In the genomic region with DNA sequence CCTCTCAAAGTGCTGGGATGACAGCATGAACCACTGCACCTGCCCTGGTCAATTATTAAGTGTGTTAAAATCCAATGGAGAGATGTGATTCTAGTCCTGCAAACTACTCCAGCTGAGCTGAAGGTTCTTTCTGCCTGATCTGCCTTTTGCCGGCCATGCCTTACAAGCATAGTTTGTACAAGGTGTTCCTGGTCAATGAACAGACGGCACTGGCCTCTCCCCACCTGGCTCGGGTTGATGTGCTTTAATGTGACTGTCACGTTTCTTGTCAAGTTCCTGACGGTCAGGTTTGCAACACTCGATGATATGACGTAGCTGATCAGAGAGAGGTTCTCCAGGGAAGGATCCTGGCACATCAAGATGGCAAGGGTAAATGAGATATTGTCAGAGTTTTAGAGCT, we compare ENCODE assay signal across 17 cellular contexts. TPM values are rescaled to one million over a fixed set of nuclear protein-coding genes. Genes with fewer than 3 reads are reported as not detected.
DNase-seq lines count a peak whose midpoint lies in the region; ATAC-seq and TF ChIP-seq lines count a peak whose summit lies in the region.
"Had no signal": no experiment of that assay in that cellular context is flagged by ENCODE, and none has a peak within 500 bp of the region (broad histone marks: within the 10 kb centered on the region; RNA-seq: fewer than 3 reads in every experiment).

No MANE protein-coding gene starts in this region.

- H3K27ac ChIP-seq in VCaP, result peak overlapping the region; percentile 50
- H3K27ac ChIP-seq: BLaER1, C4-2B had no signal

- H3K9me3 Mint-ChIP-seq in nephron progenitor cell (peaks cover 24% of the 10 kb centered on the region), type B pancreatic cell (no peaks in the 10 kb centered on the region), endothelial cell (ENCODE audit: unreplicated experiment) (no peaks in the 10 kb centered on the region)
- H3K9me3 Mint-ChIP-seq: CD8-positive, alpha-beta T cell; GM23338 had no signal

- ATAC-seq in GM21526 (IDR thresholded peaks at IDR 0.05; ENCODE audit: low FRiP score, unreplicated experiment) (no peak), GM18505 (IDR thresholded peaks at IDR 0.05; ENCODE audit: unreplicated experiment) (no peak)
- ATAC-seq: CD8-positive, alpha-beta T cell; GM23338; HCT116 had no signal

- TF ChIP-seq CTCF in VCaP (conservative IDR thresholded peaks at IDR 0.05), result no peak
- no peak for TF ChIP-seq CTCF in nephron progenitor cell (IDR thresholded peaks at IDR 0.05)
- no peak for TF ChIP-seq CTCF in type B pancreatic cell (conservative IDR thresholded peaks at IDR 0.05)
- TF ChIP-seq CTCF in endothelial cell (IDR thresholded peaks at IDR 0.05; ENCODE audit: unreplicated experiment), result no peak

- H3K27me3 Mint-ChIP-seq in nephron progenitor cell (ENCODE audit: low read depth, poor library complexity), result no peaks in the 10 kb centered on the region
- H3K27me3 Mint-ChIP-seq in type B pancreatic cell, result no peaks in the 10 kb centered on the region
- H3K27me3 Mint-ChIP-seq in endothelial cell (ENCODE audit: unreplicated experiment), result no peaks in the 10 kb centered on the region
- H3K27me3 Mint-ChIP-seq: CD4-positive, CD25-positive, alpha-beta regulatory T cell had no signal

- H3K36me3 Mint-ChIP-seq in nephron progenitor cell (ENCODE audit: low read depth) (no peaks in the 10 kb centered on the region), type B pancreatic cell (no peaks in the 10 kb centered on the region), endothelial cell (ENCODE audit: low read depth, unreplicated experiment) (no peaks in the 10 kb centered on the region)
- H3K36me3 Mint-ChIP-seq: CD4-positive, CD25-positive, alpha-beta regulatory T cell; CD8-positive, alpha-beta T cell had no signal

- TF ChIP-seq POLR2A in GM18505 (IDR thresholded peaks at IDR 0.05; ENCODE audit: borderline replicate concordance, extremely low read depth, insufficient read depth, insufficient read length), result no peak

- peak overlapping the region; percentile 13 for H3K27ac Mint-ChIP-seq in nephron progenitor cell
- H3K27ac Mint-ChIP-seq in type B pancreatic cell, result peak overlapping the region; percentile 30
- H3K27ac Mint-ChIP-seq in endothelial cell (ENCODE audit: unreplicated experiment), result no peak overlapping the region
- H3K27ac Mint-ChIP-seq: CD4-positive, CD25-positive, alpha-beta regulatory T cell; CD8-positive, alpha-beta T cell; GM23338; H9 had no signal

- DNase-seq in cortex of kidney (lab: John Stamatoyannopoulos, UW), result peak; percentile 2
- no peak for DNase-seq in nephron progenitor cell
- no peak for DNase-seq in type B pancreatic cell (ENCODE audit: extremely low spot score, unreplicated experiment)
- DNase-seq in endothelial cell (ENCODE audit: low spot score), result no peak
- DNase-seq: Caco-2; CD4-positive, CD25-positive, alpha-beta regulatory T cell; CD8-positive, alpha-beta T cell; DMS153; DND-41; H9 had no signal

- no peak overlapping the region for H3K4me3 Mint-ChIP-seq in nephron progenitor cell
- no peak overlapping the region for H3K4me3 Mint-ChIP-seq in type B pancreatic cell
- no peak overlapping the region for H3K4me3 Mint-ChIP-seq in endothelial cell (ENCODE audit: unreplicated experiment)
- H3K4me3 Mint-ChIP-seq: CD4-positive, CD25-positive, alpha-beta regulatory T cell; CD8-positive, alpha-beta T cell; GM23338; H9 had no signal

- H3K4me1 Mint-ChIP-seq in nephron progenitor cell (no peaks in the 10 kb centered on the region), type B pancreatic cell (ENCODE audit: unreplicated experiment) (no peaks in the 10 kb centered on the region), endothelial cell (ENCODE audit: unreplicated experiment) (no peaks in the 10 kb centered on the region)
- H3K4me1 Mint-ChIP-seq: CD4-positive, CD25-positive, alpha-beta regulatory T cell; GM23338; H9 had no signal

RNA-seq across cellular contexts. Expression of gene PHKA2, which starts 23.1 kb away (rescaled TPM):
- total RNA-seq in type B pancreatic cell (ENCODE audit: low replicate concordance) (48.1 and 55.7 TPM in 2 replicates), endothelial cell (ENCODE audit: unreplicated experiment) (19.7 TPM)
